Comparison of ENCODE assay signal across 15 cellular contexts in the genomic region with DNA sequence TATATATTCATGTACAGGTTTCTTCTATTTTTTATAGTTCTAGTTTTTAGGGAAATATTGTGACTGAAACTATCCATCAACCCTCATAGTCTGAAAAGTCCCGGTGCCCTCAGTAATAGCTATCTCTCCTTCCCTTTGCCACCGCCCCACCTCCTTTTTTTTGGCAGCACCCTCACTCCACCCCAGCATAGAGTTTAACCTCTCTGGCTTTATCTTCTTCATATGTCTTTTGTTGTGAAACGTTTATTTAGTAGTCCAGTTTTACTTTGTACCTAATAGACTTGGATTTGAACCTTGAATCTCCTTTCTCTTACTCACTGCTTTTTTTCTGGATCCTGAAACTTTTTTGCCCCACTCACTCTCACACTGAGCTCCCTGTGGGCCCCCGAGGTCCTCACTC.
DNase-seq lines count a peak whose midpoint lies in the region; ATAC-seq and TF ChIP-seq lines count a peak whose summit lies in the region.
"Had no signal": no experiment of that assay in that cellular context is flagged by ENCODE, and none has a peak within 500 bp of the region (broad histone marks: within the 10 kb centered on the region; RNA-seq: fewer than 3 reads in every experiment).

No MANE protein-coding gene starts in this region.

- in situ Hi-C loops in IMR-90 (cut with MboI; ENCODE audit: low sequenced_read_pairs) (no loop called here), mammary epithelial cell (cut with MboI; ENCODE audit: low sequenced_read_pairs in 2 of 2) (no loop called here)

- no peak overlapping the region for H3K56ac ChIP-seq in IMR-90 (ENCODE audit: extremely low read depth, insufficient read depth, low read length)

- H3K9me1 ChIP-seq in IMR-90 (ENCODE audit: insufficient read depth, low read length), result peaks cover 8% of the 10 kb centered on the region

- no peak overlapping the region for H3K27ac ChIP-seq in IMR-90 (ENCODE audit: insufficient read depth, low read length)
- H3K27ac ChIP-seq in mammary epithelial cell (ENCODE audit: insufficient read depth, low read depth, low read length), result peak overlapping the region; percentile 37
- peak overlapping the region; percentile 11 to 54 (median 42) for H3K27ac ChIP-seq in right lobe of liver
- H3K27ac ChIP-seq: 22Rv1 had no signal

- H3K36me3 Mint-ChIP-seq in activated CD4-positive, alpha-beta T cell treated with anti-CD3 and anti-CD28 coated beads, Interleukin-2, amount 10 ng/mL, durations not matched to agents 24 days and 14 days (ENCODE audit: low read depth), result no peaks in the 10 kb centered on the region
- H3K36me3 Mint-ChIP-seq: CD14-positive monocyte; CD8-positive, alpha-beta T cell; IgD-negative memory B cell had no signal

- H3K9me3 Mint-ChIP-seq in activated CD4-positive, alpha-beta T cell treated with anti-CD3 and anti-CD28 coated beads, Interleukin-2, amount 10 ng/mL, durations not matched to agents 24 days and 14 days, result no peaks in the 10 kb centered on the region
- H3K9me3 Mint-ChIP-seq: CD8-positive, alpha-beta T cell; IgD-negative memory B cell had no signal

- ATAC-seq in IMR-90 (ENCODE audit: low read depth), result no peak
- ATAC-seq in right lobe of liver, result peak; percentile 90 to 92 (median 91)
- ATAC-seq: CD8-positive, alpha-beta T cell had no signal

- 60% methylated on average over 1 of the region's 4 CpGs; no CpG with 5 or more reads in 1 of the 2 experiments for WGBS in IMR-90 (ENCODE audit: extremely low coverage in 2 of 2, insufficient read length in 1 of 2), 2 experiments
- 61% methylated on average over 4 of the region's 4 CpGs for WGBS in mammary epithelial cell (ENCODE audit: low coverage, missing lambda C conversion rate)
- 27% methylated on average over 4 of the region's 4 CpGs for whole genome bisulfite sequencing in right lobe of liver (ENCODE audit: insufficient coverage, low coverage, low lambda C conversion rate, missing lambda C conversion rate)

- TF ChIP-seq CTCF in IMR-90 (conservative IDR thresholded peaks at IDR 0.05; ENCODE audit: low read depth, low read length) (no peak), mammary epithelial cell (conservative IDR thresholded peaks at IDR 0.05 in 1 of 2, IDR thresholded peaks at IDR 0.05 in 1 of 2; ENCODE audit: extremely low read depth in 1 of 2, insufficient read depth in 1 of 2, low read depth in 1 of 2, low read length in 2 of 2) (no peak), right lobe of liver (IDR thresholded peaks at IDR 0.05) (no peak), GM10266 (IDR thresholded peaks at IDR 0.05; ENCODE audit: control insufficient read depth, insufficient read depth, low read depth, missing control alignments) (no peak)

- no peak overlapping the region for H4K5ac ChIP-seq in IMR-90 (ENCODE audit: low read depth, low read length)

- peaks cover 4% of the 10 kb centered on the region for H3K4me1 ChIP-seq in IMR-90 (ENCODE audit: control insufficient read depth, insufficient read depth, low read length)
- H3K4me1 ChIP-seq in mammary epithelial cell (ENCODE audit: insufficient read depth, low read length), result peaks cover 34% of the 10 kb centered on the region
- peaks cover 0 to 24% (median 10%) of the 10 kb centered on the region in 4 donors for H3K4me1 ChIP-seq in right lobe of liver

- H2AFZ ChIP-seq in IMR-90 (replicated peaks; ENCODE audit: low read length, poor library complexity) (no peak overlapping the region), mammary epithelial cell (ENCODE audit: low read depth, low read length) (no peak overlapping the region)

- TF ChIP-seq POLR2A in IMR-90 (IDR thresholded peaks at IDR 0.05; ENCODE audit: low read depth, low read length) (no peak), right lobe of liver (IDR thresholded peaks at IDR 0.05) (no peak)

- H3K4me3 ChIP-seq in IMR-90 (ENCODE audit: insufficient read depth, low read depth, low read length) (no peak overlapping the region), mammary epithelial cell (replicated peaks in 1 of 3; ENCODE audit: insufficient read depth in 1 of 3, low read depth in 2 of 3, low read length in 3 of 3) (no peak overlapping the region), right lobe of liver (no peak overlapping the region)

- H2BK15ac ChIP-seq in IMR-90 (ENCODE audit: low read depth, low read length), result no peak overlapping the region

- POLR2A ChIA-PET in IMR-90 (lab: Charles Lee; ENCODE audit: unreplicated experiment), result no interaction called here

- H3K27me3 ChIP-seq in IMR-90 (ENCODE audit: control insufficient read depth, insufficient read depth, low read length), result no peaks in the 10 kb centered on the region
- H3K27me3 ChIP-seq in mammary epithelial cell (ENCODE audit: insufficient read depth, low read length), result no peaks in the 10 kb centered on the region
- no peaks in the 10 kb centered on the region for H3K27me3 ChIP-seq in right lobe of liver

- no peaks in the 10 kb centered on the region for H3K27me3 Mint-ChIP-seq in activated CD4-positive, alpha-beta T cell treated with anti-CD3 and anti-CD28 coated beads, Interleukin-2, amount 10 ng/mL, durations not matched to agents 24 days and 14 days

- H4K91ac ChIP-seq in IMR-90 (ENCODE audit: insufficient read depth, low read depth, low read length), result no peak overlapping the region

- H3K4me1 Mint-ChIP-seq in activated CD4-positive, alpha-beta T cell treated with anti-CD3 and anti-CD28 coated beads, Interleukin-2, amount 10 ng/mL, durations not matched to agents 24 days and 14 days, result peaks cover 3% of the 10 kb centered on the region
- H3K4me1 Mint-ChIP-seq: CD14-positive monocyte, IgD-negative memory B cell had no signal

- H2AK5ac ChIP-seq in IMR-90 (ENCODE audit: low read depth, low read length), result no peak overlapping the region; the same call in 1 of the 2 replicates

- H3K36me3 ChIP-seq in IMR-90 (ENCODE audit: control insufficient read depth, insufficient read depth, low read length) (no peaks in the 10 kb centered on the region), mammary epithelial cell (ENCODE audit: insufficient read depth, low read length) (no peaks in the 10 kb centered on the region), right lobe of liver (no peaks in the 10 kb centered on the region)

- no peak overlapping the region for H2BK120ac ChIP-seq in IMR-90 (ENCODE audit: low read depth, low read length)

- H4K20me1 ChIP-seq in IMR-90 (ENCODE audit: insufficient read depth, low read length), result no peaks in the 10 kb centered on the region
- H4K20me1 ChIP-seq in mammary epithelial cell (ENCODE audit: insufficient read depth, low read length), result no peaks in the 10 kb centered on the region

- peaks cover 3% of the 10 kb centered on the region; the same call in 1 of the 2 replicates for H3K9me3 ChIP-seq in IMR-90 (ENCODE audit: control insufficient read depth, insufficient read depth, low read length)
- peaks cover 4% of the 10 kb centered on the region for H3K9me3 ChIP-seq in mammary epithelial cell (replicated peaks; ENCODE audit: insufficient read depth, low read length)
- H3K9me3 ChIP-seq in right lobe of liver, result no peaks in the 10 kb centered on the region

- H3K9ac ChIP-seq in IMR-90 (ENCODE audit: low read depth, low read length), result no peak overlapping the region
- no peak overlapping the region for H3K9ac ChIP-seq in mammary epithelial cell (ENCODE audit: insufficient read depth, low read length)

- H3K18ac ChIP-seq in IMR-90 (ENCODE audit: low read depth, low read length), result no peak overlapping the region

- no peak overlapping the region for H4K8ac ChIP-seq in IMR-90 (ENCODE audit: low read depth in 2 of 2, low read length in 2 of 2)

- dilution Hi-C loops in IMR-90 (cut with HindIII; ENCODE audit: low sequenced_read_pairs, unreplicated experiment) (no loop called here), mammary epithelial cell (cut with HindIII; ENCODE audit: low sequenced_read_pairs) (no loop called here)

- H3K23ac ChIP-seq in IMR-90 (ENCODE audit: low read depth, low read length), result no peak overlapping the region

- H2AK9ac ChIP-seq in IMR-90 (replicated peaks; ENCODE audit: low read depth, low read length, poor library complexity), result no peak overlapping the region

- no peak overlapping the region for H3K4me3 Mint-ChIP-seq in activated CD4-positive, alpha-beta T cell treated with anti-CD3 and anti-CD28 coated beads, Interleukin-2, amount 10 ng/mL, durations not matched to agents 24 days and 14 days
- H3K4me3 Mint-ChIP-seq: CD14-positive monocyte; CD8-positive, alpha-beta T cell; IgD-negative memory B cell had no signal

- no peak overlapping the region for H3K14ac ChIP-seq in IMR-90 (replicated peaks; ENCODE audit: low read depth, low read length)

- TF ChIP-seq RAD21 in IMR-90 (IDR thresholded peaks at IDR 0.05; ENCODE audit: low read length), result no peak

- no peak overlapping the region for H2BK5ac ChIP-seq in IMR-90 (ENCODE audit: low read depth, low read length, poor library complexity, severe bottlenecking)

- H3K4ac ChIP-seq in IMR-90 (ENCODE audit: low read depth, low read length), result peak overlapping the region; percentile 42; the same call in 1 of the 2 replicates

- no peaks in the 10 kb centered on the region for H3K79me1 ChIP-seq in IMR-90 (ENCODE audit: low read depth in 1 of 2, low read length in 2 of 2)

- DNase-seq in activated CD4-positive, alpha-beta T cell treated with anti-CD3 and anti-CD28 coated beads, Interleukin-2, amount 10 ng/mL, durations not matched to agents 24 days and 14 days, result no peak
- DNase-seq in activated CD4-positive, alpha-beta T cell treated with anti-CD3 and anti-CD28 coated beads for 1 hour, result no peak
- DNase-seq in IMR-90, result no peak
- no peak for DNase-seq in mammary epithelial cell
- peak; percentile 30 to 85 (median 73) for DNase-seq in right lobe of liver
- DNase-seq in ecto neural progenitor cell (ENCODE audit: low spot score), result no peak
- no peak for DNase-seq in GM10266 (ENCODE audit: extremely low spot score)
- no peak for DNase-seq in NK-92 (lab: John Stamatoyannopoulos, UW; ENCODE audit: unreplicated experiment)
- DNase-seq: CD8-positive, alpha-beta T cell; COR-L47; DMS53; GF-D8 had no signal

- H2BK20ac ChIP-seq in IMR-90 (ENCODE audit: low read depth, low read length), result no peak overlapping the region

- peak overlapping the region; percentile 13 for H3K27ac Mint-ChIP-seq in activated CD4-positive, alpha-beta T cell treated with anti-CD3 and anti-CD28 coated beads, Interleukin-2, amount 10 ng/mL, durations not matched to agents 24 days and 14 days
- H3K27ac Mint-ChIP-seq: CD8-positive, alpha-beta T cell; IgD-negative memory B cell had no signal

- CTCF ChIA-PET in IMR-90 (lab: Yijun Ruan, JAX) (interaction anchor here (0.7 kb wide), 1 partner anchor 39 kb away, joined by 3 read pairs; no protein-coding TSS in a partner anchor), mammary epithelial cell (lab: Charles Lee; ENCODE audit: low non-redundant PET) (no interaction called here)

- no TSS peak for BruUV-seq in IMR-90 (replicated peaks; lab: Mats Ljungman, UMichigan)
- no TSS peak for BruUV-seq in mammary epithelial cell (replicated peaks; lab: Mats Ljungman, UMichigan)

- no peaks in the 10 kb centered on the region for H3K79me2 ChIP-seq in mammary epithelial cell (ENCODE audit: insufficient read depth, low read length)

- intact Hi-C loops in activated CD4-positive, alpha-beta T cell treated with anti-CD3 and anti-CD28 coated beads, Interleukin-2, amount 10 ng/mL, durations not matched to agents 24 days and 14 days (cut with micrococcal nuclease), result no loop called here
- intact Hi-C loops in IMR-90 (cut with micrococcal nuclease), result no loop called here
- intact Hi-C loops in mammary epithelial cell (cut with micrococcal nuclease), result no loop called here
- intact Hi-C loops in right lobe of liver (cut with DNase I), result no loop called here

- H3K4me2 ChIP-seq in IMR-90 (ENCODE audit: low read depth, low read length), result no peak overlapping the region
- peak overlapping the region; percentile 3 for H3K4me2 ChIP-seq in mammary epithelial cell (ENCODE audit: insufficient read depth, low read depth, low read length)

Comparison
In these comparisons a context has a peak if more than half of its experiments do, and no peak if none do; other contexts are left out.
1. DNase-seq: peak in right lobe of liver (3 of 3); none in activated CD4-positive, alpha-beta T cell treated with anti-CD3 and anti-CD28 coated beads, Interleukin-2, amount 10 ng/mL, durations not matched to agents 24 days and 14 days (single experiment), activated CD4-positive, alpha-beta T cell treated with anti-CD3 and anti-CD28 coated beads for 1 hour (single experiment), IMR-90 (single experiment), mammary epithelial cell (single experiment), ecto neural progenitor cell (single experiment), GM10266 (single experiment) and NK-92 (single experiment).